In the genomic region with DNA sequence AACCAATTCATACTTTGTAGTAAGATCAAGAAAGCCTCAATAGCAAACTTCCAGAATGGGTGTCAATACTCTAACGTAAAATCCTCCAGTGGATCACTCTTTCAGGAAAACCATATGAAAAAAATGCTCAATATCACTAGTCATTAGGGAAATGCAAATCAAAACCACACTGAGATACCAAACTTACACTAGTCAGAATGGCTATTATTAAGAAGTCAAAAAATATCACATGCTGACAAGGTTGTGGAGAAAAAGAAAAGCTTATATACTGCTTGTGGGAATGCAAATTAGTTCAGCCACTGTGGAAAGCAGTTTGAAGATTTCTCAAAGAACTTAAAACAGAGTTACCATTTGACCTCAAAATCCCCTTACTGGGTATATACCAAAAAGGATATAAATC, we compare ENCODE assay signal across 17 cellular contexts. TPM values are rescaled to one million over a fixed set of nuclear protein-coding genes. Genes with fewer than 3 reads are reported as not detected.
DNase-seq lines count a peak whose midpoint lies in the region; ATAC-seq lines count a peak whose summit lies in the region.
"Had no signal": no experiment of that assay in that cellular context is flagged by ENCODE, and none has a peak within 500 bp of the region (broad histone marks: within the 10 kb centered on the region; RNA-seq: fewer than 3 reads in every experiment).

No MANE protein-coding gene starts in this region.

- H3K27me3 Mint-ChIP-seq in stimulated activated naive B cell treated with anti-CD40 and anti-IgM and Interleukin-4, amounts not matched to agents 10 μg/mL and 1 μg/mL and 100 μg/mL, for 72 hours, result no peaks in the 10 kb centered on the region
- H3K27me3 Mint-ChIP-seq in activated CD4-positive, alpha-beta T cell treated with anti-CD3 and anti-CD28 coated beads for 36 hours, result no peaks in the 10 kb centered on the region

- peaks cover 20 to 40% of the 10 kb centered on the region in 2 donors for H3K4me1 Mint-ChIP-seq in stimulated activated naive B cell treated with anti-CD40 and anti-IgM and Interleukin-4, amounts not matched to agents 10 μg/mL and 1 μg/mL and 100 μg/mL, for 72 hours
- peaks cover 10% of the 10 kb centered on the region for H3K4me1 Mint-ChIP-seq in activated CD4-positive, alpha-beta T cell treated with anti-CD3 and anti-CD28 coated beads for 36 hours

- CTCF ChIA-PET in activated CD4-positive, alpha-beta T cell treated with anti-CD3 and anti-CD28 coated beads for 36 hours (lab: Charles Lee), result no interaction called here

- intact Hi-C loops in activated CD4-positive, alpha-beta T cell treated with anti-CD3 and anti-CD28 coated beads for 36 hours (cut with DNase I, micrococcal nuclease), result no loop called here

- no peak overlapping the region for H3K4me3 Mint-ChIP-seq in stimulated activated naive B cell treated with anti-CD40 and anti-IgM and Interleukin-4, amounts not matched to agents 10 μg/mL and 1 μg/mL and 100 μg/mL, for 72 hours
- H3K4me3 Mint-ChIP-seq in activated CD4-positive, alpha-beta T cell treated with anti-CD3 and anti-CD28 coated beads for 36 hours, result no peak overlapping the region
- H3K4me3 Mint-ChIP-seq: activated naive CD8-positive, alpha-beta T cell treated with anti-CD3 and anti-CD28 coated beads, Interleukin-2, amount 50 U/mL, for 24 hours; T-helper 1 cell treated with Interleukin-12 subunit alpha and Interleukin-12 subunit beta and Interleukin-4 antibody, amounts not matched to agents 30 μg/mL and 1 μg/mL, for 36 hours had no signal

- peak; percentile 51 for ATAC-seq in GM19035 (IDR thresholded peaks at IDR 0.05; ENCODE audit: unreplicated experiment)
- peak; percentile 52 for ATAC-seq in HG02571 (IDR thresholded peaks at IDR 0.05; ENCODE audit: unreplicated experiment)
- peak; percentile 40 for ATAC-seq in HG03095 (IDR thresholded peaks at IDR 0.05; ENCODE audit: unreplicated experiment)
- peak; percentile 56 to 81 for ATAC-seq in stimulated activated naive B cell treated with anti-CD40 and anti-IgM and Interleukin-4, amounts not matched to agents 10 μg/mL and 1 μg/mL and 100 μg/mL, for 72 hours (replicated peaks)
- ATAC-seq in activated CD4-positive, alpha-beta T cell treated with anti-CD3 and anti-CD28 coated beads for 36 hours, result no peak
- ATAC-seq in HG03175 (IDR thresholded peaks at IDR 0.05; ENCODE audit: unreplicated experiment), result no peak
- ATAC-seq: activated naive CD8-positive, alpha-beta T cell treated with anti-CD3 and anti-CD28 coated beads, Interleukin-2, amount 50 U/mL, for 24 hours; mucosa of descending colon had no signal

- H3K27ac Mint-ChIP-seq in stimulated activated naive B cell treated with anti-CD40 and anti-IgM and Interleukin-4, amounts not matched to agents 10 μg/mL and 1 μg/mL and 100 μg/mL, for 72 hours, result no peak overlapping the region
- H3K27ac Mint-ChIP-seq in activated CD4-positive, alpha-beta T cell treated with anti-CD3 and anti-CD28 coated beads for 36 hours, result no peak overlapping the region
- H3K27ac Mint-ChIP-seq: activated naive CD8-positive, alpha-beta T cell treated with anti-CD3 and anti-CD28 coated beads, Interleukin-2, amount 50 U/mL, for 24 hours; T-helper 1 cell treated with Interleukin-12 subunit alpha and Interleukin-12 subunit beta and Interleukin-4 antibody, amounts not matched to agents 30 μg/mL and 1 μg/mL, for 36 hours had no signal

- H3K9me3 Mint-ChIP-seq in stimulated activated naive B cell treated with anti-CD40 and anti-IgM and Interleukin-4, amounts not matched to agents 10 μg/mL and 1 μg/mL and 100 μg/mL, for 72 hours, result no peaks in the 10 kb centered on the region
- no peaks in the 10 kb centered on the region for H3K9me3 Mint-ChIP-seq in activated CD4-positive, alpha-beta T cell treated with anti-CD3 and anti-CD28 coated beads for 36 hours (ENCODE audit: low read depth)
- H3K9me3 Mint-ChIP-seq: activated naive CD8-positive, alpha-beta T cell treated with anti-CD3 and anti-CD28 coated beads, Interleukin-2, amount 50 U/mL, for 24 hours; CD4-positive, alpha-beta memory T cell; T-helper 1 cell treated with Interleukin-12 subunit alpha and Interleukin-12 subunit beta and Interleukin-4 antibody, amounts not matched to agents 30 μg/mL and 1 μg/mL, for 36 hours had no signal

- POLR2A ChIA-PET in activated CD4-positive, alpha-beta T cell treated with anti-CD3 and anti-CD28 coated beads for 36 hours (lab: Charles Lee), result no interaction called here

- DNase-seq in stimulated activated naive B cell treated with anti-CD40 and anti-IgM and Interleukin-4, amounts not matched to agents 10 μg/mL and 1 μg/mL and 100 μg/mL, for 72 hours, result no peak
- no peak for DNase-seq in activated CD4-positive, alpha-beta T cell treated with anti-CD3 and anti-CD28 coated beads for 36 hours
- no peak for DNase-seq in SKM-1 treated with dmso at 0.1 percent for 144 hours (lab: John Stamatoyannopoulos, UW; ENCODE audit: unreplicated experiment)
- DNase-seq: activated CD4-positive, alpha-beta T cell treated with anti-CD3 and anti-CD28 coated beads for 1 hour; activated naive CD8-positive, alpha-beta T cell treated with anti-CD3 and anti-CD28 coated beads, Interleukin-2, amount 50 U/mL, for 24 hours; CD4-positive, alpha-beta memory T cell; KG1; mucosa of descending colon; NCI-H1694; NCI-H524 treated with DMSO at 0.1 percent for 48 hours; stimulated activated CD4-positive, alpha-beta T cell treated with anti-CD3 and anti-CD28 coated beads, Interleukin-12 subunit alpha, Interleukin-12 subunit beta, amount 100 ng/mL, for 4 hours; testis had no signal

- no peaks in the 10 kb centered on the region for H3K36me3 Mint-ChIP-seq in stimulated activated naive B cell treated with anti-CD40 and anti-IgM and Interleukin-4, amounts not matched to agents 10 μg/mL and 1 μg/mL and 100 μg/mL, for 72 hours
- no peaks in the 10 kb centered on the region for H3K36me3 Mint-ChIP-seq in activated CD4-positive, alpha-beta T cell treated with anti-CD3 and anti-CD28 coated beads for 36 hours (ENCODE audit: low read depth)
- H3K36me3 Mint-ChIP-seq: CD4-positive, alpha-beta memory T cell had no signal

RNA-seq across cellular contexts. Expression of gene ATXN7L3B, which starts 49.5 kb away (rescaled TPM):
- total RNA-seq in activated CD4-positive, alpha-beta T cell treated with anti-CD3 and anti-CD28 coated beads for 36 hours, result 10 to 100 TPM; 16.4 to 19.7 TPM

Comparison
In these comparisons a context has a peak if more than half of its experiments do, and no peak if none do; other contexts are left out.
1. ATAC-seq: peak in GM19035 (single experiment), HG02571 (single experiment), HG03095 (single experiment) and stimulated activated naive B cell treated with anti-CD40 and anti-IgM and Interleukin-4, amounts not matched to agents 10 μg/mL and 1 μg/mL and 100 μg/mL, for 72 hours (2 of 2); none in activated CD4-positive, alpha-beta T cell treated with anti-CD3 and anti-CD28 coated beads for 36 hours (single experiment) and HG03175 (single experiment).